In the genomic region with DNA sequence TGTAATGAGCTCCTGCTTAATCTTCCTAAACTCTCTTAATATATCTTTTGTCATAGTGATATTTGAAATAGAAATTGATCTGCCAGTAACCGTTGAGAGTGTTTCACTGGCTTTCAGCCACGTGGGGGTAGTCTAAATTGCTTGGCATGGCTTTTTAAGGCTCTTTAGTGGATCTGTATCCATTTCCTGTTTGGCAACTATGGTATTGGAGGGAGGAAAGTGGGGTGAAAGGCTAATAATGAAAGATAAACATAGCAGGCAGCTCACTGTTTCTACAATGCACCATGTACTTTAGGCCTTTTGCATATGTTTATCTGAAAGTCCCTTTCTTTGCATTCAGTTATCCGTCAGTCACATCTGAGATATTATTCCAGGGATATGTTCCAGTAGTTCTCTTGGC, we compare ENCODE assay signal across 31 cellular contexts. TPM values are rescaled to one million over a fixed set of nuclear protein-coding genes. Genes with fewer than 3 reads are reported as not detected.
A peak's percentile ranks its signal among the peaks of the same experiment; 100 is the strongest.
DNase-seq lines count a peak whose midpoint lies in the region; ATAC-seq and TF ChIP-seq lines count a peak whose summit lies in the region.
"Had no signal": no experiment of that assay in that cellular context is flagged by ENCODE, and none has a peak within 500 bp of the region (broad histone marks: within the 10 kb centered on the region; RNA-seq: fewer than 3 reads in every experiment).

No MANE protein-coding gene starts in this region.

- no CpG with 5 or more reads among the region's 3 CpGs for WGBS in H9 (ENCODE audit: extremely low coverage, insufficient read length, low lambda C conversion rate)
- WGBS in liver: 40% methylated on average over 3 of the region's 3 CpGs
- 54 to 56% (median 55%) methylated on average over 3 of the region's 3 CpGs for WGBS in adrenal gland, 4 donors

- no peak overlapping the region for H3K9ac ChIP-seq in H9 (ENCODE audit: extremely low read depth, insufficient read length, low read length)
- no peak overlapping the region for H3K9ac ChIP-seq in liver (ENCODE audit: low read depth in 1 of 2, low read length in 2 of 2)
- H3K9ac ChIP-seq: neural progenitor cell had no signal

- H3K23ac ChIP-seq in H9 (ENCODE audit: insufficient read length, low read depth, low read length): no peak overlapping the region

- H2BK12ac ChIP-seq in H9 (ENCODE audit: insufficient read length, low read depth, low read length): no peak overlapping the region

- no peak overlapping the region for H2AFZ ChIP-seq in H9 (ENCODE audit: low read length)
- H2AFZ ChIP-seq: neural progenitor cell had no signal

- H3K9me3 ChIP-seq in H9 (ENCODE audit: control insufficient read depth, low read depth, low read length) (no peaks in the 10 kb centered on the region), liver (ENCODE audit: control insufficient read depth in 4 of 4, low read length in 3 of 4) (peaks cover 2 to 12% (median 7%) of the 10 kb centered on the region in 4 donors), adrenal gland (replicated peaks in 1 of 3) (no peaks in the 10 kb centered on the region)

- H3K18ac ChIP-seq in H9 (ENCODE audit: insufficient read length, low read depth, low read length): no peak overlapping the region

- intact Hi-C loops in adrenal gland (cut with DNase I): no loop called here

- DNase-seq in H9: no peak
- peak; percentile 5 to 73 for DNase-seq in NCI-H2081 (lab: John Stamatoyannopoulos, UW)
- peak; percentile 36 to 84 for DNase-seq in dermis microvascular lymphatic vessel endothelial cell (ENCODE audit: low read depth in 2 of 2)
- no peak for DNase-seq in activated naive CD8-positive, alpha-beta T cell treated with anti-CD3 and anti-CD28 coated beads for 36 hours
- no peak for DNase-seq in T1000 (lab: John Stamatoyannopoulos, UW)
- no peak for DNase-seq in adrenal gland
- DNase-seq: activated CD4-positive, alpha-beta T cell treated with anti-CD3 and anti-CD28 coated beads for 4 hours; activated CD8-positive, alpha-beta memory T cell treated with anti-CD3 and anti-CD28 coated beads for 24 hours; activated gamma-delta T cell treated with Interleukin-2 at 50 U/mL for 16 hours; activated T-cell treated with anti-CD3 and anti-CD28 coated beads, Interleukin-2, amount 50 U/mL, for 1 hour; brain microvascular endothelial cell; CD4-positive, alpha-beta T cell; DMS 273 treated with DMSO at 0.1 percent for 48 hours; effector memory CD4-positive, alpha-beta T cell; kidney; NCI-H187 treated with DMSO at 0.1 percent for 48 hours; NCI-H446 treated with DMSO at 0.1 percent for 48 hours; NK-92 treated with Interleukin-12 subunit alpha and Interleukin-12 subunit beta, amount 100 ng/mL, for 24 hours; posterior cingulate gyrus; sigmoid colon; stimulated activated CD4-positive, alpha-beta T cell treated with anti-CD3 and anti-CD28 coated beads, Interleukin-15, amount 100 ng/mL, for 24 hours; stomach; tibial artery had no signal

- H3K4me1 Mint-ChIP-seq in H9: peaks cover 0 to 5% of the 10 kb centered on the region in 2 experiments; a peak in 1 of 4 replicates
- no peaks in the 10 kb centered on the region for H3K4me1 Mint-ChIP-seq in activated naive CD8-positive, alpha-beta T cell treated with anti-CD3 and anti-CD28 coated beads for 36 hours
- H3K4me1 Mint-ChIP-seq: neural progenitor cell had no signal

- no peaks in the 10 kb centered on the region for H3K79me1 ChIP-seq in H9 (ENCODE audit: insufficient read depth, low read depth, low read length, poor library complexity, severe bottlenecking)

- H2BK20ac ChIP-seq in H9 (ENCODE audit: low read depth, low read length, poor library complexity, severe bottlenecking): no peak overlapping the region

- H4K5ac ChIP-seq in H9 (ENCODE audit: insufficient read length, low read depth, low read length): no peak overlapping the region

- H3K27ac ChIP-seq in H9 (ENCODE audit: insufficient read length, low read depth, low read length): no peak overlapping the region
- no peak overlapping the region for H3K27ac ChIP-seq in liver (ENCODE audit: low read depth in 1 of 2, low read length in 2 of 2)
- no peak overlapping the region for H3K27ac ChIP-seq in adrenal gland
- H3K27ac ChIP-seq: brain microvascular endothelial cell, esophagus muscularis mucosa, neural progenitor cell, sigmoid colon, tibial artery had no signal

- no peak overlapping the region for H3K56ac ChIP-seq in H9 (ENCODE audit: insufficient read length, low read depth, low read length)

- ATAC-seq in GM18909 (IDR thresholded peaks at IDR 0.05; ENCODE audit: poor library complexity, unreplicated experiment): no peak
- ATAC-seq: Panc1 had no signal

- no peaks in the 10 kb centered on the region for H3K79me2 ChIP-seq in H9 (ENCODE audit: insufficient read depth, low read length)

- H3K4me1 ChIP-seq in H9 (ENCODE audit: insufficient read depth, low read length) (no peaks in the 10 kb centered on the region), liver (ENCODE audit: control insufficient read depth in 4 of 4, insufficient read depth in 4 of 4, low read length in 3 of 4) (no peaks in the 10 kb centered on the region), adrenal gland (replicated peaks in 1 of 2) (no peaks in the 10 kb centered on the region)
- H3K4me1 ChIP-seq: esophagus muscularis mucosa, neural progenitor cell, sigmoid colon, tibial artery had no signal

- H4K8ac ChIP-seq in H9 (replicated peaks; ENCODE audit: insufficient read length, low read depth, low read length): no peak overlapping the region

- H2BK15ac ChIP-seq in H9 (ENCODE audit: low read depth, low read length): no peak overlapping the region

- H3K4me2 ChIP-seq in H9 (ENCODE audit: insufficient read depth, insufficient read length, low read length): no peak overlapping the region
- H3K4me2 ChIP-seq: neural progenitor cell had no signal

- no peaks in the 10 kb centered on the region for H4K20me1 ChIP-seq in H9 (ENCODE audit: control insufficient read depth, insufficient read depth, insufficient read length)

- TF ChIP-seq POLR2A in adrenal gland (IDR thresholded peaks at IDR 0.05): no peak

- no peak overlapping the region for H3K4ac ChIP-seq in H9 (ENCODE audit: low read depth, low read length)

- H3K36me3 ChIP-seq in liver (ENCODE audit: control insufficient read depth in 4 of 4, insufficient read depth in 3 of 4, low read depth in 1 of 4, low read length in 3 of 4) (no peaks in the 10 kb centered on the region), adrenal gland (replicated peaks in 1 of 2) (no peaks in the 10 kb centered on the region)
- H3K36me3 ChIP-seq: brain microvascular endothelial cell, esophagus muscularis mucosa, neural progenitor cell, sigmoid colon, stomach, tibial artery had no signal

- H3K4me3 ChIP-seq in liver (ENCODE audit: low read depth in 1 of 3, low read length in 3 of 3) (no peak overlapping the region), adrenal gland (no peak overlapping the region)
- H3K4me3 ChIP-seq: esophagus muscularis mucosa, neural progenitor cell, sigmoid colon, stomach, tibial artery had no signal

- H3T11ph ChIP-seq in H9 (ENCODE audit: low read length): no peak overlapping the region

- no peak for TF ChIP-seq RAD21 in liver (IDR thresholded peaks at IDR 0.05)

- no peak overlapping the region for H4K91ac ChIP-seq in H9 (ENCODE audit: insufficient read length, low read depth, low read length)

- no peaks in the 10 kb centered on the region; the same call in 1 of the 2 replicates for H3K27me3 Mint-ChIP-seq in H9 (ENCODE audit: low read depth)
- peaks cover 11% of the 10 kb centered on the region for H3K27me3 Mint-ChIP-seq in activated naive CD8-positive, alpha-beta T cell treated with anti-CD3 and anti-CD28 coated beads for 36 hours

- no peak overlapping the region for H2AK5ac ChIP-seq in H9 (ENCODE audit: insufficient read length, low read length)

- no peaks in the 10 kb centered on the region for H3K27me3 ChIP-seq in H9 (ENCODE audit: insufficient read depth, low read length)
- H3K27me3 ChIP-seq in liver (ENCODE audit: control insufficient read depth in 4 of 4, insufficient read depth in 4 of 4, low read length in 3 of 4): no peaks in the 10 kb centered on the region
- H3K27me3 ChIP-seq in adrenal gland: no peaks in the 10 kb centered on the region
- H3K27me3 ChIP-seq: brain microvascular endothelial cell, esophagus muscularis mucosa, neural progenitor cell, sigmoid colon, stomach, tibial artery had no signal

- no peaks in the 10 kb centered on the region for H3K23me2 ChIP-seq in H9 (ENCODE audit: insufficient read length, low read depth, low read length, poor library complexity, severe bottlenecking)

- no peak overlapping the region for H2BK5ac ChIP-seq in H9 (ENCODE audit: insufficient read length, low read length)

- no peak overlapping the region for H2BK120ac ChIP-seq in H9 (ENCODE audit: low read depth, low read length, poor library complexity, severe bottlenecking)

- H3K27ac Mint-ChIP-seq in H9: peak overlapping the region in 1 of 3 experiments; percentile 16; a peak in 1 of 7 replicates
- no peak overlapping the region for H3K27ac Mint-ChIP-seq in activated naive CD8-positive, alpha-beta T cell treated with anti-CD3 and anti-CD28 coated beads for 36 hours
- H3K27ac Mint-ChIP-seq: CD4-positive, alpha-beta T cell; neural progenitor cell had no signal

- H3K9me3 Mint-ChIP-seq in H9: peaks cover 11 to 16% of the 10 kb centered on the region in 2 experiments
- H3K9me3 Mint-ChIP-seq in activated naive CD8-positive, alpha-beta T cell treated with anti-CD3 and anti-CD28 coated beads for 36 hours: peaks cover 14% of the 10 kb centered on the region

- H3K36me3 Mint-ChIP-seq in H9 (ENCODE audit: insufficient read depth in 1 of 3, low read depth in 3 of 3): peaks cover 5 to 9% (median 5%) of the 10 kb centered on the region in 3 experiments
- H3K36me3 Mint-ChIP-seq in activated naive CD8-positive, alpha-beta T cell treated with anti-CD3 and anti-CD28 coated beads for 36 hours: peaks cover 5% of the 10 kb centered on the region
- H3K36me3 Mint-ChIP-seq: neural progenitor cell had no signal

- TF ChIP-seq CTCF in H9 (conservative IDR thresholded peaks at IDR 0.05) (peak; percentile 30; the same call in 2 of the 3 replicates), liver (IDR thresholded peaks at IDR 0.05; ENCODE audit: low read depth, low read length, missing input control) (no peak), adrenal gland (IDR thresholded peaks at IDR 0.05) (no peak)

- H3K4me3 Mint-ChIP-seq in H9: no peak overlapping the region
- H3K4me3 Mint-ChIP-seq in activated naive CD8-positive, alpha-beta T cell treated with anti-CD3 and anti-CD28 coated beads for 36 hours: no peak overlapping the region
- H3K4me3 Mint-ChIP-seq: CD4-positive, alpha-beta T cell; neural progenitor cell had no signal

- no peak overlapping the region for H3K14ac ChIP-seq in H9 (ENCODE audit: insufficient read depth, low read length)

TF ChIP-seq in liver, 16 proteins besides CTCF, POLR2A, EP300 and RAD21 (continues in another document):
- TF ChIP-seq HNF4A (conservative IDR thresholded peaks at IDR 0.05) (no peak), NR2F2 (IDR thresholded peaks at IDR 0.05) (peak; percentile 63)

RNA-seq across cellular contexts. Expression of a gene that starts 10.6 kb away (rescaled TPM):
- total RNA-seq in H9 (2021) (not detected in 2 replicates), dermis microvascular lymphatic vessel endothelial cell (not detected in 2 replicates), liver (not detected), adrenal gland (not detected)
- polyA plus RNA-seq in liver (not detected), adrenal gland (not detected)
- total RNA-seq in activated naive CD8-positive, alpha-beta T cell treated with anti-CD3 and anti-CD28 coated beads for 36 hours: not detected
- total RNA-seq: CD4-positive, alpha-beta T cell; esophagus muscularis mucosa; G401; kidney; LHCN-M2; sigmoid colon; stomach; T-helper 1 cell treated with Interleukin-12 subunit alpha and Interleukin-12 subunit beta and Interleukin-4 antibody, amounts not matched to agents 30 ng/mL and 1 ng/mL, for 36 hours had no signal
- polyA plus RNA-seq: sigmoid colon, stomach had no signal

Comparison
In these comparisons a context has a peak if more than half of its experiments do, and no peak if none do; other contexts are left out.
1. DNase-seq: peak in NCI-H2081 (2 of 2) and dermis microvascular lymphatic vessel endothelial cell (2 of 2); none in H9 (single experiment), activated naive CD8-positive, alpha-beta T cell treated with anti-CD3 and anti-CD28 coated beads for 36 hours (single experiment), T1000 (single experiment) and adrenal gland (0 of 7).